Comparison of ENCODE assay signal across 1 cellular context in the genomic region with DNA sequence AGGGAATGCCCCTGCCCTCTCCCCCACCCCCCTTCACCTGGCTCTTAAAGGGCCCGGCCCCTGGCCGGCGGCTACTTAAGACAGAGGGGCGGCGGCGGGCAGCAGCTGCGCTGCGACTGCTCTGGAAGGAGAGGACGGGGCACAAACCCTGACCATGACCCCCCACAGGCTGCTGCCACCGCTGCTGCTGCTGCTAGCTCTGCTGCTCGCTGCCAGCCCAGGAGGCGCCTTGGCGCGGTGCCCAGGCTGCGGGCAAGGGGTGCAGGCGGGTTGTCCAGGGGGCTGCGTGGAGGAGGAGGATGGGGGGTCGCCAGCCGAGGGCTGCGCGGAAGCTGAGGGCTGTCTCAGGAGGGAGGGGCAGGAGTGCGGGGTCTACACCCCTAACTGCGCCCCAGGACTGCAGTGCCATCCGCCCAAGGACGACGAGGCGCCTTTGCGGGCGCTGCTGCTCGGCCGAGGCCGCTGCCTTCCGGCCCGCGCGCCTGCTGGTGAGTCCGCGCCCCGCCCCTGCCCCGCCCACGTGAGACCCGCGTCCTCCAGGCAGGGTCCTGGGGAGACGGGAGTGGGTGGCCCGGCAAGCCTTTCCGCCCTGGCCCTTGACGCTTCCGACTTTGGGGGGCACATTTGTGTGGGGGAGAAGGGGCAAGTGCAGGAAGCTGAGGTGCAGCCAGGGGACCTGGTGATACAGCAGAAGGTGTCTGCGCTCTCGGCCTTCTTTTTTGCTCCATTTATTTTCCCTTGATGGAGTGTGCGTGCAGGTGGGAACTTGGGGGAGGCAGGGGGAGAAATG.
TF ChIP-seq lines count a peak whose summit lies in the region.

A gene with protein sequence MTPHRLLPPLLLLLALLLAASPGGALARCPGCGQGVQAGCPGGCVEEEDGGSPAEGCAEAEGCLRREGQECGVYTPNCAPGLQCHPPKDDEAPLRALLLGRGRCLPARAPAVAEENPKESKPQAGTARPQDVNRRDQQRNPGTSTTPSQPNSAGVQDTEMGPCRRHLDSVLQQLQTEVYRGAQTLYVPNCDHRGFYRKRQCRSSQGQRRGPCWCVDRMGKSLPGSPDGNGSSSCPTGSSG (plus strand): TSS at position 104 of the 790 bp plus-strand sequence. CDS start 51 bp downstream, at position 155.

TF ChIP-seq in HepG2, 621 proteins besides CTCF, POLR2A, EP300 and RAD21 (continued from another document and continues in another):
- TF ChIP-seq, protein P1, sequence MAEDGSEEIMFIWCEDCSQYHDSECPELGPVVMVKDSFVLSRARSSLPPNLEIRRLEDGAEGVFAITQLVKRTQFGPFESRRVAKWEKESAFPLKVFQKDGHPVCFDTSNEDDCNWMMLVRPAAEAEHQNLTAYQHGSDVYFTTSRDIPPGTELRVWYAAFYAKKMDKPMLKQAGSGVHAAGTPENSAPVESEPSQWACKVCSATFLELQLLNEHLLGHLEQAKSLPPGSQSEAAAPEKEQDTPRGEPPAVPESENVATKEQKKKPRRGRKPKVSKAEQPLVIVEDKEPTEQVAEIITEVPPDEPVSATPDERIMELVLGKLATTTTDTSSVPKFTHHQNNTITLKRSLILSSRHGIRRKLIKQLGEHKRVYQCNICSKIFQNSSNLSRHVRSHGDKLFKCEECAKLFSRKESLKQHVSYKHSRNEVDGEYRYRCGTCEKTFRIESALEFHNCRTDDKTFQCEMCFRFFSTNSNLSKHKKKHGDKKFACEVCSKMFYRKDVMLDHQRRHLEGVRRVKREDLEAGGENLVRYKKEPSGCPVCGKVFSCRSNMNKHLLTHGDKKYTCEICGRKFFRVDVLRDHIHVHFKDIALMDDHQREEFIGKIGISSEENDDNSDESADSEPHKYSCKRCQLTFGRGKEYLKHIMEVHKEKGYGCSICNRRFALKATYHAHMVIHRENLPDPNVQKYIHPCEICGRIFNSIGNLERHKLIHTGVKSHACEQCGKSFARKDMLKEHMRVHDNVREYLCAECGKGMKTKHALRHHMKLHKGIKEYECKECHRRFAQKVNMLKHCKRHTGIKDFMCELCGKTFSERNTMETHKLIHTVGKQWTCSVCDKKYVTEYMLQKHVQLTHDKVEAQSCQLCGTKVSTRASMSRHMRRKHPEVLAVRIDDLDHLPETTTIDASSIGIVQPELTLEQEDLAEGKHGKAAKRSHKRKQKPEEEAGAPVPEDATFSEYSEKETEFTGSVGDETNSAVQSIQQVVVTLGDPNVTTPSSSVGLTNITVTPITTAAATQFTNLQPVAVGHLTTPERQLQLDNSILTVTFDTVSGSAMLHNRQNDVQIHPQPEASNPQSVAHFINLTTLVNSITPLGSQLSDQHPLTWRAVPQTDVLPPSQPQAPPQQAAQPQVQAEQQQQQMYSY (CRISPR knock-in tag; IDR thresholded peaks at IDR 0.05): no peak
- TF ChIP-seq, protein P2, sequence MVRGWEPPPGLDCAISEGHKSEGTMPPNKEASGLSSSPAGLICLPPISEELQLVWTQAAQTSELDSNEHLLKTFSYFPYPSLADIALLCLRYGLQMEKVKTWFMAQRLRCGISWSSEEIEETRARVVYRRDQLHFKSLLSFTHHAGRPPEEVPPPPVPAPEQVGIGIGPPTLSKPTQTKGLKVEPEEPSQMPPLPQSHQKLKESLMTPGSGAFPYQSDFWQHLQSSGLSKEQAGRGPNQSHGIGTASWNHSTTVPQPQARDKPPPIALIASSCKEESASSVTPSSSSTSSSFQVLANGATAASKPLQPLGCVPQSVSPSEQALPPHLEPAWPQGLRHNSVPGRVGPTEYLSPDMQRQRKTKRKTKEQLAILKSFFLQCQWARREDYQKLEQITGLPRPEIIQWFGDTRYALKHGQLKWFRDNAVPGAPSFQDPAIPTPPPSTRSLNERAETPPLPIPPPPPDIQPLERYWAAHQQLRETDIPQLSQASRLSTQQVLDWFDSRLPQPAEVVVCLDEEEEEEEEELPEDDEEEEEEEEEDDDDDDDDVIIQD (CRISPR knock-in tag; IDR thresholded peaks at IDR 0.05; ENCODE audit: low read depth): no peak
- no peak for TF ChIP-seq ZNF367 (CRISPR knock-in tag; IDR thresholded peaks at IDR 0.05; ENCODE audit: borderline replicate concordance)
- no peak for TF ChIP-seq KLF13 (CRISPR knock-in tag; IDR thresholded peaks at IDR 0.05)
- TF ChIP-seq, protein P3, sequence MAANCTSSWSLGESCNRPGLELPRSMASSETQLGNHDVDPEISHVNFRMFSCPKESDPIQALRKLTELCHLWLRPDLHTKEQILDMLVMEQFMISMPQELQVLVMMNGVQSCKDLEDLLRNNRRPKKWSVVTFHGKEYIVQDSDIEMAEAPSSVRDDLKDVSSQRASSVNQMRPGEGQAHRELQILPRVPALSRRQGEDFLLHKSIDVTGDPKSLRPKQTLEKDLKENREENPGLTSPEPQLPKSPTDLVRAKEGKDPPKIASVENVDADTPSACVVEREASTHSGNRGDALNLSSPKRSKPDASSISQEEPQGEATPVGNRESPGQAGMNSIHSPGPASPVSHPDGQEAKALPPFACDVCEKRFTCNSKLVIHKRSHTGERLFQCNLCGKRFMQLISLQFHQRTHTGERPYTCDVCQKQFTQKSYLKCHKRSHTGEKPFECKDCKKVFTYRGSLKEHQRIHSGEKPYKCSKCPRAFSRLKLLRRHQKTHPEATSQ (CRISPR knock-in tag; IDR thresholded peaks at IDR 0.05; ENCODE audit: borderline replicate concordance): no peak
- TF ChIP-seq, protein P4, sequence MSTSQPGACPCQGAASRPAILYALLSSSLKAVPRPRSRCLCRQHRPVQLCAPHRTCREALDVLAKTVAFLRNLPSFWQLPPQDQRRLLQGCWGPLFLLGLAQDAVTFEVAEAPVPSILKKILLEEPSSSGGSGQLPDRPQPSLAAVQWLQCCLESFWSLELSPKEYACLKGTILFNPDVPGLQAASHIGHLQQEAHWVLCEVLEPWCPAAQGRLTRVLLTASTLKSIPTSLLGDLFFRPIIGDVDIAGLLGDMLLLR (CRISPR knock-in tag; IDR thresholded peaks at IDR 0.05): 0 out of 2 replicates have a peak, but pooled peaks have one; percentile 35
- no peak for TF ChIP-seq FOXO1 (CRISPR knock-in tag; IDR thresholded peaks at IDR 0.05)
- no peak for TF ChIP-seq NR3C1 (CRISPR knock-in tag; IDR thresholded peaks at IDR 0.05)
- TF ChIP-seq ZNF354B (CRISPR knock-in tag; IDR thresholded peaks at IDR 0.05): no peak
- peak; percentile 53; the same call in 1 of the 2 replicates for TF ChIP-seq KAT7 (CRISPR knock-in tag; IDR thresholded peaks at IDR 0.05; ENCODE audit: borderline replicate concordance)
- TF ChIP-seq, protein P5, sequence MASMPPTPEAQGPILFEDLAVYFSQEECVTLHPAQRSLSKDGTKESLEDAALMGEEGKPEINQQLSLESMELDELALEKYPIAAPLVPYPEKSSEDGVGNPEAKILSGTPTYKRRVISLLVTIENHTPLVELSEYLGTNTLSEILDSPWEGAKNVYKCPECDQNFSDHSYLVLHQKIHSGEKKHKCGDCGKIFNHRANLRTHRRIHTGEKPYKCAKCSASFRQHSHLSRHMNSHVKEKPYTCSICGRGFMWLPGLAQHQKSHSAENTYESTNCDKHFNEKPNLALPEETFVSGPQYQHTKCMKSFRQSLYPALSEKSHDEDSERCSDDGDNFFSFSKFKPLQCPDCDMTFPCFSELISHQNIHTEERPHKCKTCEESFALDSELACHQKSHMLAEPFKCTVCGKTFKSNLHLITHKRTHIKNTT (CRISPR knock-in tag; IDR thresholded peaks at IDR 0.05): no peak
- TF ChIP-seq ZNF484 (CRISPR knock-in tag; IDR thresholded peaks at IDR 0.05; ENCODE audit: borderline replicate concordance, low read depth): no peak
- TF ChIP-seq, protein P6, sequence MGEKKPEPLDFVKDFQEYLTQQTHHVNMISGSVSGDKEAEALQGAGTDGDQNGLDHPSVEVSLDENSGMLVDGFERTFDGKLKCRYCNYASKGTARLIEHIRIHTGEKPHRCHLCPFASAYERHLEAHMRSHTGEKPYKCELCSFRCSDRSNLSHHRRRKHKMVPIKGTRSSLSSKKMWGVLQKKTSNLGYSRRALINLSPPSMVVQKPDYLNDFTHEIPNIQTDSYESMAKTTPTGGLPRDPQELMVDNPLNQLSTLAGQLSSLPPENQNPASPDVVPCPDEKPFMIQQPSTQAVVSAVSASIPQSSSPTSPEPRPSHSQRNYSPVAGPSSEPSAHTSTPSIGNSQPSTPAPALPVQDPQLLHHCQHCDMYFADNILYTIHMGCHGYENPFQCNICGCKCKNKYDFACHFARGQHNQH (CRISPR knock-in tag; IDR thresholded peaks at IDR 0.05): 0 out of 2 replicates have a peak, but pooled peaks have one; percentile 18
- TF ChIP-seq DNMT3B (CRISPR knock-in tag; conservative IDR thresholded peaks at IDR 0.05): no peak
- TF ChIP-seq NFIC (IDR thresholded peaks at IDR 0.05; ENCODE audit: low read length): no peak
- no peak for TF ChIP-seq ZNF75D (CRISPR knock-in tag; IDR thresholded peaks at IDR 0.05; ENCODE audit: borderline replicate concordance)
- TF ChIP-seq HNF4A (CRISPR knock-in tag; IDR thresholded peaks at IDR 0.05): no peak
- TF ChIP-seq, protein P7, sequence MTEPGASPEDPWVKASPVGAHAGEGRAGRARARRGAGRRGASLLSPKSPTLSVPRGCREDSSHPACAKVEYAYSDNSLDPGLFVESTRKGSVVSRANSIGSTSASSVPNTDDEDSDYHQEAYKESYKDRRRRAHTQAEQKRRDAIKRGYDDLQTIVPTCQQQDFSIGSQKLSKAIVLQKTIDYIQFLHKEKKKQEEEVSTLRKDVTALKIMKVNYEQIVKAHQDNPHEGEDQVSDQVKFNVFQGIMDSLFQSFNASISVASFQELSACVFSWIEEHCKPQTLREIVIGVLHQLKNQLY (CRISPR knock-in tag; IDR thresholded peaks at IDR 0.05): no peak
- TF ChIP-seq PHF5A (CRISPR knock-in tag; IDR thresholded peaks at IDR 0.05; ENCODE audit: low read depth, unreplicated experiment): no peak
- TF ChIP-seq, protein P8, sequence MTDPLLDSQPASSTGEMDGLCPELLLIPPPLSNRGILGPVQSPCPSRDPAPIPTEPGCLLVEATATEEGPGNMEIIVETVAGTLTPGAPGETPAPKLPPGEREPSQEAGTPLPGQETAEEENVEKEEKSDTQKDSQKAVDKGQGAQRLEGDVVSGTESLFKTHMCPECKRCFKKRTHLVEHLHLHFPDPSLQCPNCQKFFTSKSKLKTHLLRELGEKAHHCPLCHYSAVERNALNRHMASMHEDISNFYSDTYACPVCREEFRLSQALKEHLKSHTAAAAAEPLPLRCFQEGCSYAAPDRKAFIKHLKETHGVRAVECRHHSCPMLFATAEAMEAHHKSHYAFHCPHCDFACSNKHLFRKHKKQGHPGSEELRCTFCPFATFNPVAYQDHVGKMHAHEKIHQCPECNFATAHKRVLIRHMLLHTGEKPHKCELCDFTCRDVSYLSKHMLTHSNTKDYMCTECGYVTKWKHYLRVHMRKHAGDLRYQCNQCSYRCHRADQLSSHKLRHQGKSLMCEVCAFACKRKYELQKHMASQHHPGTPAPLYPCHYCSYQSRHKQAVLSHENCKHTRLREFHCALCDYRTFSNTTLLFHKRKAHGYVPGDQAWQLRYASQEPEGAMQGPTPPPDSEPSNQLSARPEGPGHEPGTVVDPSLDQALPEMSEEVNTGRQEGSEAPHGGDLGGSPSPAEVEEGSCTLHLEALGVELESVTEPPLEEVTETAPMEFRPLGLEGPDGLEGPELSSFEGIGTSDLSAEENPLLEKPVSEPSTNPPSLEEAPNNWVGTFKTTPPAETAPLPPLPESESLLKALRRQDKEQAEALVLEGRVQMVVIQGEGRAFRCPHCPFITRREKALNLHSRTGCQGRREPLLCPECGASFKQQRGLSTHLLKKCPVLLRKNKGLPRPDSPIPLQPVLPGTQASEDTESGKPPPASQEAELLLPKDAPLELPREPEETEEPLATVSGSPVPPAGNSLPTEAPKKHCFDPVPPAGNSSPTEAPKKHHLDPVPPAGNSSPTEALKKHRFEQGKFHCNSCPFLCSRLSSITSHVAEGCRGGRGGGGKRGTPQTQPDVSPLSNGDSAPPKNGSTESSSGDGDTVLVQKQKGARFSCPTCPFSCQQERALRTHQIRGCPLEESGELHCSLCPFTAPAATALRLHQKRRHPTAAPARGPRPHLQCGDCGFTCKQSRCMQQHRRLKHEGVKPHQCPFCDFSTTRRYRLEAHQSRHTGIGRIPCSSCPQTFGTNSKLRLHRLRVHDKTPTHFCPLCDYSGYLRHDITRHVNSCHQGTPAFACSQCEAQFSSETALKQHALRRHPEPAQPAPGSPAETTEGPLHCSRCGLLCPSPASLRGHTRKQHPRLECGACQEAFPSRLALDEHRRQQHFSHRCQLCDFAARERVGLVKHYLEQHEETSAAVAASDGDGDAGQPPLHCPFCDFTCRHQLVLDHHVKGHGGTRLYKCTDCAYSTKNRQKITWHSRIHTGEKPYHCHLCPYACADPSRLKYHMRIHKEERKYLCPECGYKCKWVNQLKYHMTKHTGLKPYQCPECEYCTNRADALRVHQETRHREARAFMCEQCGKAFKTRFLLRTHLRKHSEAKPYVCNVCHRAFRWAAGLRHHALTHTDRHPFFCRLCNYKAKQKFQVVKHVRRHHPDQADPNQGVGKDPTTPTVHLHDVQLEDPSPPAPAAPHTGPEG (CRISPR knock-in tag; IDR thresholded peaks at IDR 0.05): no peak
- TF ChIP-seq, protein P9, sequence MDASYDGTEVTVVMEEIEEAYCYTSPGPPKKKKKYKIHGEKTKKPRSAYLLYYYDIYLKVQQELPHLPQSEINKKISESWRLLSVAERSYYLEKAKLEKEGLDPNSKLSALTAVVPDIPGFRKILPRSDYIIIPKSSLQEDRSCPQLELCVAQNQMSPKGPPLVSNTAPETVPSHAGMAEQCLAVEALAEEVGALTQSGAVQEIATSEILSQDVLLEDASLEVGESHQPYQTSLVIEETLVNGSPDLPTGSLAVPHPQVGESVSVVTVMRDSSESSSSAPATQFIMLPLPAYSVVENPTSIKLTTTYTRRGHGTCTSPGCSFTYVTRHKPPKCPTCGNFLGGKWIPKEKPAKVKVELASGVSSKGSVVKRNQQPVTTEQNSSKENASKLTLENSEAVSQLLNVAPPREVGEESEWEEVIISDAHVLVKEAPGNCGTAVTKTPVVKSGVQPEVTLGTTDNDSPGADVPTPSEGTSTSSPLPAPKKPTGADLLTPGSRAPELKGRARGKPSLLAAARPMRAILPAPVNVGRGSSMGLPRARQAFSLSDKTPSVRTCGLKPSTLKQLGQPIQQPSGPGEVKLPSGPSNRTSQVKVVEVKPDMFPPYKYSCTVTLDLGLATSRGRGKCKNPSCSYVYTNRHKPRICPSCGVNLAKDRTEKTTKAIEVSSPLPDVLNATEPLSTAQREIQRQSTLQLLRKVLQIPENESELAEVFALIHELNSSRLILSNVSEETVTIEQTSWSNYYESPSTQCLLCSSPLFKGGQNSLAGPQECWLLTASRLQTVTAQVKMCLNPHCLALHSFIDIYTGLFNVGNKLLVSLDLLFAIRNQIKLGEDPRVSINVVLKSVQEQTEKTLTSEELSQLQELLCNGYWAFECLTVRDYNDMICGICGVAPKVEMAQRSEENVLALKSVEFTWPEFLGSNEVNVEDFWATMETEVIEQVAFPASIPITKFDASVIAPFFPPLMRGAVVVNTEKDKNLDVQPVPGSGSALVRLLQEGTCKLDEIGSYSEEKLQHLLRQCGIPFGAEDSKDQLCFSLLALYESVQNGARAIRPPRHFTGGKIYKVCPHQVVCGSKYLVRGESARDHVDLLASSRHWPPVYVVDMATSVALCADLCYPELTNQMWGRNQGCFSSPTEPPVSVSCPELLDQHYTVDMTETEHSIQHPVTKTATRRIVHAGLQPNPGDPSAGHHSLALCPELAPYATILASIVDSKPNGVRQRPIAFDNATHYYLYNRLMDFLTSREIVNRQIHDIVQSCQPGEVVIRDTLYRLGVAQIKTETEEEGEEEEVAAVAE (CRISPR knock-in tag; IDR thresholded peaks at IDR 0.05; ENCODE audit: borderline replicate concordance): no peak
- TF ChIP-seq, protein P10, sequence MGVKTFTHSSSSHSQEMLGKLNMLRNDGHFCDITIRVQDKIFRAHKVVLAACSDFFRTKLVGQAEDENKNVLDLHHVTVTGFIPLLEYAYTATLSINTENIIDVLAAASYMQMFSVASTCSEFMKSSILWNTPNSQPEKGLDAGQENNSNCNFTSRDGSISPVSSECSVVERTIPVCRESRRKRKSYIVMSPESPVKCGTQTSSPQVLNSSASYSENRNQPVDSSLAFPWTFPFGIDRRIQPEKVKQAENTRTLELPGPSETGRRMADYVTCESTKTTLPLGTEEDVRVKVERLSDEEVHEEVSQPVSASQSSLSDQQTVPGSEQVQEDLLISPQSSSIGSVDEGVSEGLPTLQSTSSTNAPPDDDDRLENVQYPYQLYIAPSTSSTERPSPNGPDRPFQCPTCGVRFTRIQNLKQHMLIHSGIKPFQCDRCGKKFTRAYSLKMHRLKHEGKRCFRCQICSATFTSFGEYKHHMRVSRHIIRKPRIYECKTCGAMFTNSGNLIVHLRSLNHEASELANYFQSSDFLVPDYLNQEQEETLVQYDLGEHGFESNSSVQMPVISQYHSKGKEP (CRISPR knock-in tag; IDR thresholded peaks at IDR 0.05): no peak
- TF ChIP-seq ZNF678 (CRISPR knock-in tag; IDR thresholded peaks at IDR 0.05): no peak
